1 cellular context compared by ENCODE assay signal in the genomic region with DNA sequence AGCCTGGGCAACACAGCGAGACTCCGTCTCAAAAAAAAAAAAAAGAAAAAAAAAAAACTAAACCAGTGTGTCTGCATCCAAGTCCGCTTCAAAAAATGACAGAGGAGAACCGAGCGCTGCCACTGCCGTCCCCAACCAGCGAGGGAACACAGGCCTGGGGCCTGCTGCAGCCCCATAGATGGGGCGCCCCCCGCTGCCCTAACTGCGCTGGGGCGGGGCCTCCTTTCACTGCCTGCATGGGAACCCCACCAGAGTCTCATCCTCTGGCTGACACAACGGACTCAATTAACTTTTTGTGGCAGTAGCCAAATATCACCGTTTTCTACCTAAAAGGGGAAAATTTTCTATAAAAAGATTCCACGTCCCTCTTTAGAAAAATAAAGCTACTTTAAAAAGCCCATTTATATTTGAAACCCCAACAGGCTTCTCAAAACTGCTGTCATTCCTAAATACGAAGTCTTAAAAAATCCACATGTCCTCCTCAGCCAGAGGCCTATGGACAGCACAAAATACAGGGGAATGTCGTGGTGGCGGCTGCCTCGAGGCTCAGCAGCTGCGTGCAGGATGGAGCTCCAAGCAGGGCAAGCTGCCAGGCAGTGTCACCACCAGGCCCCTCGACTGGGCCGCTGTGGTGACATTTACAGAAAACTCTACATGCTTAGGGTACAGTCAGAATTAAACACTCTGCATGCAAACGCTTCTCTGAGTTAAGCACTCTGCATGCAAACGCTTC.
TF ChIP-seq lines count a peak whose summit lies in the region.

No MANE protein-coding gene starts in this region.

TF ChIP-seq in K562, 482 proteins besides CTCF, POLR2A, EP300 and RAD21 (continued from another document):
- TF ChIP-seq PURB (CRISPR knock-in tag; IDR thresholded peaks at IDR 0.05; ENCODE audit: low read depth) = no peak
- no peak for TF ChIP-seq TBP (optimal IDR thresholded peaks at IDR 0.05; ENCODE audit: low read depth, low read length)
- no peak for TF ChIP-seq NCOA6 (IDR thresholded peaks at IDR 0.05)
- no peak for TF ChIP-seq SP1 (CRISPR knock-in tag; IDR thresholded peaks at IDR 0.05)
- TF ChIP-seq JUND (IDR thresholded peaks at IDR 0.05; ENCODE audit: borderline replicate concordance, low read depth, low read length) = no peak
- TF ChIP-seq JUND (tag; IDR thresholded peaks at IDR 0.05; ENCODE audit: borderline replicate concordance, low read depth, low read length) = no peak
- TF ChIP-seq, protein P1, sequence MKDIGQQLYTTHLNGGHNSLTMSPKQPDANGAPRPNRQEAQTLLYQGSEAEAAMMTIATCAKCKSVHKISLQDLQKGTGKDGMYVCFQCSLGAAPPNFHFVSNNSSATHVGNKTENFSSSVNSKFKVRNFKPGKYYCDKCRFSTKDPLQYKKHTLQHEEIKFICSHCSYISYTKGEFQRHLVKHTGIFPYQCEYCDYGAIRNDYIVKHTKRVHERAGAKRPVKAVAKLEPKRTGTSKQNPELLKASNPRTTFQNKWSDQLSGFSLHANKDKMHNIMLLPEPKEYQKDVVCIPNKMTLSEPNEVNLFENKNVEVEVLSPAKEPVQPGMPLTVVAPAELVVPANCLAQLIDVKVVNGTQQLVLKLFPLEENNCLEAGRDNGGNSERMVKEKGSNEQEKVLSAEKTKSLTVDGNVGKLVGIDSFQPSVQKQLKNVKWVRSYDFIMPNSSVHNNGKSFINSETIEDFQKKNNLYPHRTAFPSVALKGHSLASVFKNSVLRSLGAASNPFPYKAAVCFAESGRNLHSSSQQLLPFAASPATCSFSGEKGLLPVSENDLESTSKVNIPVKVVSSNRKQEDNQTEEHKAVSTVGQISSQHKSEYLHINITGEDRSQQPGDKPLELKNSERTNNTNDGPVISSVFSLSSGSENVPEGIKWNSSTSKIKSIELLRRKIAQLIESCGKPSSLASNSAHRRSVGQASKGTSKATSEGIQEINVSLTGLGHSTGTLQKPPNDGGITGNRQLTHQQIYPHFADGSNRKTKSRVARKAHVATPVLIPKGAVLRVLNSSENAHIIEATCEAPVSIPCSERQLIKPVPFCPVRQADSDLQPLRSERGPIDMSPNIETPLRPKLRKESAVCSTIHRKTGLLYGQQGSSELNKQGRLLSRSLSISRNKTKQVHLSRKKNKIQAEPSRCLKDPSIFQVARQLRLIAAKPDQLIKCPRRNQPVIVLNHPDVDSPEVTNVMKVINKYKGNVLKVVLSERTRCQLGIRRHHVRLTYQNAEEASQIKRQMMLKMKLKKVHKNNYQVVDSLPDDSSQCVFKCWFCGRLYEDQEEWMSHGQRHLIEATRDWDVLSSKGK (CRISPR knock-in tag; IDR thresholded peaks at IDR 0.05) = no peak
- TF ChIP-seq ZNF79 (CRISPR knock-in tag; IDR thresholded peaks at IDR 0.05; ENCODE audit: low read depth) = no peak
- TF ChIP-seq, protein P2, sequence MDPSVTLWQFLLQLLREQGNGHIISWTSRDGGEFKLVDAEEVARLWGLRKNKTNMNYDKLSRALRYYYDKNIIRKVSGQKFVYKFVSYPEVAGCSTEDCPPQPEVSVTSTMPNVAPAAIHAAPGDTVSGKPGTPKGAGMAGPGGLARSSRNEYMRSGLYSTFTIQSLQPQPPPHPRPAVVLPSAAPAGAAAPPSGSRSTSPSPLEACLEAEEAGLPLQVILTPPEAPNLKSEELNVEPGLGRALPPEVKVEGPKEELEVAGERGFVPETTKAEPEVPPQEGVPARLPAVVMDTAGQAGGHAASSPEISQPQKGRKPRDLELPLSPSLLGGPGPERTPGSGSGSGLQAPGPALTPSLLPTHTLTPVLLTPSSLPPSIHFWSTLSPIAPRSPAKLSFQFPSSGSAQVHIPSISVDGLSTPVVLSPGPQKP (CRISPR knock-in tag; IDR thresholded peaks at IDR 0.05) = no peak
- TF ChIP-seq MAZ (CRISPR knock-in tag; conservative IDR thresholded peaks at IDR 0.05 in 1 of 2, IDR thresholded peaks at IDR 0.05 in 1 of 2) = no peak
- no peak for TF ChIP-seq ZFX (CRISPR knock-in tag; IDR thresholded peaks at IDR 0.05)
- TF ChIP-seq, protein P3, sequence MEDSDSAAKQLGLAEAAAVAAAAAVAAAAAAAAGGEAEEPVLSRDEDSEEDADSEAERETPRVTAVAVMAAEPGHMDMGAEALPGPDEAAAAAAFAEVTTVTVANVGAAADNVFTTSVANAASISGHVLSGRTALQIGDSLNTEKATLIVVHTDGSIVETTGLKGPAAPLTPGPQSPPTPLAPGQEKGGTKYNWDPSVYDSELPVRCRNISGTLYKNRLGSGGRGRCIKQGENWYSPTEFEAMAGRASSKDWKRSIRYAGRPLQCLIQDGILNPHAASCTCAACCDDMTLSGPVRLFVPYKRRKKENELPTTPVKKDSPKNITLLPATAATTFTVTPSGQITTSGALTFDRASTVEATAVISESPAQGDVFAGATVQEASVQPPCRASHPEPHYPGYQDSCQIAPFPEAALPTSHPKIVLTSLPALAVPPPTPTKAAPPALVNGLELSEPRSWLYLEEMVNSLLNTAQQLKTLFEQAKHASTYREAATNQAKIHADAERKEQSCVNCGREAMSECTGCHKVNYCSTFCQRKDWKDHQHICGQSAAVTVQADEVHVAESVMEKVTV (CRISPR knock-in tag; IDR thresholded peaks at IDR 0.05) = no peak
- TF ChIP-seq ZBED1 (IDR thresholded peaks at IDR 0.05) = no peak
- no peak for TF ChIP-seq SMARCC2 (IDR thresholded peaks at IDR 0.05; ENCODE audit: low read depth)
- TF ChIP-seq ZNF3 (CRISPR knock-in tag; IDR thresholded peaks at IDR 0.05) = no peak
